1 cellular context compared by ENCODE assay signal in the genomic region with DNA sequence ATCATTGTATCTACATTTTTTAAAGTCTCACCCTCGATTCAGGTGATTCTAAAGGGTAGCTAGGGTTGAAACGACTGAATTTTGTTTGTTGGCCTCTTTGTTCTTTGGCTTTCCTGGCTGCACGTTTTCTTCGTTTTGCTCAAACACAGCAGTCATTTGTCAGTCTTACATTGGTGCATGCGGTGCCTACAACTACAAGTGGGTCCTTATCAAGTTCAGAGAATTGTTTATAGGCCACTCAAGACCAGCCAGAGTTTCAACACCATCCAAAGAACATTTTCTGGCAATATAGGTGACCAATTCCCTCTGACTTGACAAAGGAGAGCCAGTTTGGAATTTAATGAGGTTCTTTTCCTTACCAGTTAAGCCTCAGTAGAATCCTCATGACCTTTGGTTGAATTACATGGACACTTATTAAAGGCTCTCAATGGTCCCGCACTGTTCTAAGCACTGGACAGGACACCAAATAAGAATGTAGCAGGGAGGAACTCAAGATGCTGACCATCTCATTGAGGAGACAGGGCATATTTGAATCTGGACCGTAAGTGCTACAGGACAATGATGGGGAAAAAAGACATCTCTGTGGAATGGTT.
TF ChIP-seq lines count a peak whose summit lies in the region.

No MANE protein-coding gene starts in this region.

TF ChIP-seq in WTC11, 78 proteins besides CTCF, POLR2A, EP300 and RAD21 (continued from another document):
- TF ChIP-seq, protein P1, sequence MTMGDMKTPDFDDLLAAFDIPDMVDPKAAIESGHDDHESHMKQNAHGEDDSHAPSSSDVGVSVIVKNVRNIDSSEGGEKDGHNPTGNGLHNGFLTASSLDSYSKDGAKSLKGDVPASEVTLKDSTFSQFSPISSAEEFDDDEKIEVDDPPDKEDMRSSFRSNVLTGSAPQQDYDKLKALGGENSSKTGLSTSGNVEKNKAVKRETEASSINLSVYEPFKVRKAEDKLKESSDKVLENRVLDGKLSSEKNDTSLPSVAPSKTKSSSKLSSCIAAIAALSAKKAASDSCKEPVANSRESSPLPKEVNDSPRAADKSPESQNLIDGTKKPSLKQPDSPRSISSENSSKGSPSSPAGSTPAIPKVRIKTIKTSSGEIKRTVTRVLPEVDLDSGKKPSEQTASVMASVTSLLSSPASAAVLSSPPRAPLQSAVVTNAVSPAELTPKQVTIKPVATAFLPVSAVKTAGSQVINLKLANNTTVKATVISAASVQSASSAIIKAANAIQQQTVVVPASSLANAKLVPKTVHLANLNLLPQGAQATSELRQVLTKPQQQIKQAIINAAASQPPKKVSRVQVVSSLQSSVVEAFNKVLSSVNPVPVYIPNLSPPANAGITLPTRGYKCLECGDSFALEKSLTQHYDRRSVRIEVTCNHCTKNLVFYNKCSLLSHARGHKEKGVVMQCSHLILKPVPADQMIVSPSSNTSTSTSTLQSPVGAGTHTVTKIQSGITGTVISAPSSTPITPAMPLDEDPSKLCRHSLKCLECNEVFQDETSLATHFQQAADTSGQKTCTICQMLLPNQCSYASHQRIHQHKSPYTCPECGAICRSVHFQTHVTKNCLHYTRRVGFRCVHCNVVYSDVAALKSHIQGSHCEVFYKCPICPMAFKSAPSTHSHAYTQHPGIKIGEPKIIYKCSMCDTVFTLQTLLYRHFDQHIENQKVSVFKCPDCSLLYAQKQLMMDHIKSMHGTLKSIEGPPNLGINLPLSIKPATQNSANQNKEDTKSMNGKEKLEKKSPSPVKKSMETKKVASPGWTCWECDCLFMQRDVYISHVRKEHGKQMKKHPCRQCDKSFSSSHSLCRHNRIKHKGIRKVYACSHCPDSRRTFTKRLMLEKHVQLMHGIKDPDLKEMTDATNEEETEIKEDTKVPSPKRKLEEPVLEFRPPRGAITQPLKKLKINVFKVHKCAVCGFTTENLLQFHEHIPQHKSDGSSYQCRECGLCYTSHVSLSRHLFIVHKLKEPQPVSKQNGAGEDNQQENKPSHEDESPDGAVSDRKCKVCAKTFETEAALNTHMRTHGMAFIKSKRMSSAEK (CRISPR knock-in tag; IDR thresholded peaks at IDR 0.05; ENCODE audit: borderline replicate concordance), result no peak
TF ChIP-seq in WTC11: peak in this region for 0.
